Comparison of ENCODE assay signal across 10 cellular contexts in the genomic region with DNA sequence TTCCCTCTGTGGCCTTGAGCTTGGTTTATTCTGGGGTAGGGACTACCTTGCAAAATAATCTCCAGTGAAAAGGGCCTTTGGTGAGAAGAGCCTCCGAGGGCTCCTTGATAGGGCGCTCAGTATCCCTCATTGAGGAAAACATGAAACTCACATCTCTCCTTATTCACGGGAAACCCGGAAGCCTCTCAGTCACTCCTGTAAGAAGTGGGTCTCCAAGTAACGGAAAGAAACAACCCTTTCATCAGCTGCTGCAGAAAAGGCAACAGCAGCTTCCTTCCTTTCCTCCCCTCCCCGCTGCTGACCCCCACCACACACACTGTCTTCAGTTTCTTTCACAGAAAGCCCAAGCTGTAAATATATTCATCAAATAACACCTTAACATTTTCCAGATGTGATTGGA.
DNase-seq lines count a peak whose midpoint lies in the region; ATAC-seq, FAIRE-seq and TF ChIP-seq lines count a peak whose summit lies in the region.
"Had no signal": no experiment of that assay in that cellular context is flagged by ENCODE, and none has a peak within 500 bp of the region (broad histone marks: within the 10 kb centered on the region; RNA-seq: fewer than 3 reads in every experiment).

No MANE protein-coding gene starts in this region.

- no peaks in the 10 kb centered on the region for H3K27me3 Mint-ChIP-seq in activated naive CD8-positive, alpha-beta T cell
- H3K27me3 Mint-ChIP-seq in stimulated activated naive B cell treated with anti-CD40 and anti-IgM and Interleukin-4, amounts not matched to agents 10 μg/mL and 1 μg/mL and 100 μg/mL, for 72 hours: no peaks in the 10 kb centered on the region

- H3K9ac ChIP-seq in kidney (ENCODE audit: low read length in 2 of 2): peak overlapping the region; percentile 32 to 75

- H3K4me1 Mint-ChIP-seq in activated naive CD8-positive, alpha-beta T cell (ENCODE audit: low read depth): peaks cover 19% of the 10 kb centered on the region
- peaks cover 82 to 100% of the 10 kb centered on the region in 2 donors for H3K4me1 Mint-ChIP-seq in stimulated activated naive B cell treated with anti-CD40 and anti-IgM and Interleukin-4, amounts not matched to agents 10 μg/mL and 1 μg/mL and 100 μg/mL, for 72 hours

- H3K4me3 ChIP-seq in kidney (ENCODE audit: low read length in 2 of 2): peak overlapping the region; percentile 57 to 59
- no peak overlapping the region for H3K4me3 ChIP-seq in effector memory CD4-positive, alpha-beta T cell (ENCODE audit: insufficient read depth, low read depth, low read length, poor library complexity, severe bottlenecking)
- H3K4me3 ChIP-seq: MG63 had no signal

- H3K36me3 Mint-ChIP-seq in activated naive CD8-positive, alpha-beta T cell: no peaks in the 10 kb centered on the region
- H3K36me3 Mint-ChIP-seq in stimulated activated naive B cell treated with anti-CD40 and anti-IgM and Interleukin-4, amounts not matched to agents 10 μg/mL and 1 μg/mL and 100 μg/mL, for 72 hours: peaks cover 71 to 77% of the 10 kb centered on the region in 2 donors

- intact Hi-C loops in kidney (cut with DNase I): no loop called here

- H3K27ac ChIP-seq in kidney (ENCODE audit: low read depth in 2 of 2, low read length in 2 of 2): peak overlapping the region; percentile 87 to 92
- no peak overlapping the region for H3K27ac ChIP-seq in effector memory CD4-positive, alpha-beta T cell (ENCODE audit: insufficient read depth, low read length, poor library complexity, severe bottlenecking)

- DNase-seq in KBM-7 (peak; percentile 16), kidney (no peak), SW 1271 (lab: John Stamatoyannopoulos, UW) (no peak), RPMI8226 (no peak)
- no peak for DNase-seq in stimulated activated naive B cell treated with anti-CD40 and anti-IgM and Interleukin-4, amounts not matched to agents 10 μg/mL and 1 μg/mL and 100 μg/mL, for 72 hours
- DNase-seq in effector memory CD4-positive, alpha-beta T cell: no peak

- in situ Hi-C loops in KBM-7 (cut with MboI; ENCODE audit: low pct_unique_long_range_greater_than_20kb, low sequenced_read_pairs): loop anchor here (25.0 kb wide), 1 partner anchor 214 kb away; no protein-coding TSS in a partner anchor

- H3K4me1 ChIP-seq in kidney (ENCODE audit: control insufficient read depth in 1 of 2, insufficient read depth in 1 of 2, low read depth in 1 of 2, low read length in 2 of 2): peaks cover 51 to 72% of the 10 kb centered on the region in 2 donors
- no peaks in the 10 kb centered on the region for H3K4me1 ChIP-seq in effector memory CD4-positive, alpha-beta T cell (ENCODE audit: control insufficient read depth, insufficient read depth, low read length, poor library complexity, severe bottlenecking)

- no peaks in the 10 kb centered on the region for H3K36me3 ChIP-seq in kidney (ENCODE audit: control insufficient read depth in 1 of 2, insufficient read depth in 2 of 2, low read length in 2 of 2)
- no peaks in the 10 kb centered on the region for H3K36me3 ChIP-seq in effector memory CD4-positive, alpha-beta T cell (ENCODE audit: control insufficient read depth, insufficient read depth, low read length)

- no peak overlapping the region for H3K27ac Mint-ChIP-seq in activated naive CD8-positive, alpha-beta T cell
- peak overlapping the region; percentile 92 for H3K27ac Mint-ChIP-seq in stimulated activated naive B cell treated with anti-CD40 and anti-IgM and Interleukin-4, amounts not matched to agents 10 μg/mL and 1 μg/mL and 100 μg/mL, for 72 hours

- H3K27me3 ChIP-seq in effector memory CD4-positive, alpha-beta T cell (replicated peaks; ENCODE audit: control insufficient read depth, insufficient read depth, low read length, poor library complexity, severe bottlenecking): no peaks in the 10 kb centered on the region
- H3K27me3 ChIP-seq: MG63 had no signal

- no peaks in the 10 kb centered on the region for H3K9me3 Mint-ChIP-seq in activated naive CD8-positive, alpha-beta T cell (ENCODE audit: low read depth)
- H3K9me3 Mint-ChIP-seq in stimulated activated naive B cell treated with anti-CD40 and anti-IgM and Interleukin-4, amounts not matched to agents 10 μg/mL and 1 μg/mL and 100 μg/mL, for 72 hours: no peaks in the 10 kb centered on the region

- peak overlapping the region; percentile 12 for H3K4me3 Mint-ChIP-seq in activated naive CD8-positive, alpha-beta T cell
- H3K4me3 Mint-ChIP-seq in stimulated activated naive B cell treated with anti-CD40 and anti-IgM and Interleukin-4, amounts not matched to agents 10 μg/mL and 1 μg/mL and 100 μg/mL, for 72 hours: peak overlapping the region; percentile 70

- H3K9me3 ChIP-seq in kidney (ENCODE audit: control insufficient read depth in 1 of 2, low read length in 2 of 2): no peaks in the 10 kb centered on the region
- H3K9me3 ChIP-seq in effector memory CD4-positive, alpha-beta T cell (ENCODE audit: control insufficient read depth, low read length): no peaks in the 10 kb centered on the region
- H3K9me3 ChIP-seq: MG63 had no signal

- ATAC-seq in stimulated activated naive B cell treated with anti-CD40 and anti-IgM and Interleukin-4, amounts not matched to agents 10 μg/mL and 1 μg/mL and 100 μg/mL, for 72 hours (replicated peaks): no peak
- no peak for ATAC-seq in HG03521 (IDR thresholded peaks at IDR 0.05; ENCODE audit: unreplicated experiment)

- FAIRE-seq in kidney (lab: Jason Lieb, UNC): no peak
- FAIRE-seq: bronchial epithelial cell had no signal

- no peak for TF ChIP-seq CTCF in kidney (IDR thresholded peaks at IDR 0.05; ENCODE audit: borderline replicate concordance, extremely low read depth, insufficient read depth)
